Comparison of ENCODE assay signal across 7 cellular contexts in genomic region chrY:9018401-9018800, GRCh38.
"Had no signal": no experiment of that assay in that cellular context is flagged by ENCODE, and none has a peak within 500 bp of the region (broad histone marks: within the 10 kb centered on the region; RNA-seq: fewer than 3 reads in every experiment).

No MANE protein-coding gene starts in this region.

- H3K4me1 Mint-ChIP-seq: IgD-negative memory B cell had no signal

- DNase-seq: IMR-90, KBM-7, KG1 had no signal

- H3K36me3 Mint-ChIP-seq: IgD-negative memory B cell had no signal

- H3K27ac ChIP-seq: HL-60 had no signal

- ATAC-seq: HepG2, K562 had no signal

- H3K27ac Mint-ChIP-seq: IgD-negative memory B cell had no signal

- H3K27me3 Mint-ChIP-seq: IgD-negative memory B cell had no signal

- H3K4me3 ChIP-seq: K562 had no signal

- H3K4me3 Mint-ChIP-seq: IgD-negative memory B cell had no signal
